In the genomic region with DNA sequence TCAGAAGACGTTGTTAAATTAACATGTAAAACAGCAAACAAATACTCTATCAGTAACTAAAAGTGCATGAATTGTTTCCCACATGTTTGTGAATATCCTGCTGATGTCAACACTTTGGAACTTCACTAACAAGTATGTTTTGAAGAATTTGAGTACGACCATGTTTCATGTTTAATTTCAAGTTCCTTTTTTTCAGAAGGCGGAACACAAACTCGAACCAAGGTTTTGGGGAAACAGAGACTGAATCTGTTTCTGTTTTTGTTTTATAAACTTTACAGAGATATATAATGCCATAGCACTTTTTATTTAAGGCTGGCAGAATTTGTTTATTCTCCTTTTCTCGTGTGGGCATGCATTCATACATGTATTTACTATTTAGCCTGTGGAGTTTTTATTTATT, we compare ENCODE assay signal across 11 cellular contexts.
DNase-seq lines count a peak whose midpoint lies in the region; TF ChIP-seq lines count a peak whose summit lies in the region.
"Had no signal": no experiment of that assay in that cellular context is flagged by ENCODE, and none has a peak within 500 bp of the region (broad histone marks: within the 10 kb centered on the region; RNA-seq: fewer than 3 reads in every experiment).

No MANE protein-coding gene starts in this region.

- peaks cover 58% of the 10 kb centered on the region for H3K4me1 Mint-ChIP-seq in brain

- no peaks in the 10 kb centered on the region for H3K36me3 Mint-ChIP-seq in brain

- POLR2A ChIA-PET in A673 (lab: Charles Lee; ENCODE audit: low non-redundant PET) = interaction anchor here (0.6 kb wide), 1 partner anchor 14 kb away, joined by 3 read pairs; no protein-coding TSS in a partner anchor

- peak overlapping the region in 1 of 5 experiments; percentile 9 for H3K4me3 Mint-ChIP-seq in brain

- no peak for DNase-seq in A673 (ENCODE audit: low spot score)
- peak; percentile 71 for DNase-seq in mesendoderm
- DNase-seq in NCI-H1417 treated with DMSO at 0.1 percent for 48 hours (lab: John Stamatoyannopoulos, UW) = no peak
- no peak for DNase-seq in effector CD4-positive, alpha-beta T cell
- DNase-seq in NCI-H226 = no peak
- no peak for DNase-seq in activated CD4-positive, alpha-beta T cell treated with anti-CD3 and anti-CD28 coated beads, Interleukin-2, amount 50 U/mL, for 1 hour
- DNase-seq: cortex of kidney had no signal

- H3K56ac ChIP-seq in mesendoderm (ENCODE audit: low read length) = no peak overlapping the region

- no peak overlapping the region for H3K9ac ChIP-seq in HUES6 (ENCODE audit: low read length)
- H3K9ac ChIP-seq in mesendoderm (ENCODE audit: low read length) = no peak overlapping the region
- H3K9ac ChIP-seq: KMS-11 had no signal

- intact Hi-C loops in A673 (cut with micrococcal nuclease; ENCODE audit: unreplicated experiment) = loop anchor here (5.0 kb wide), 2 partner anchors 99 to 559 kb away; no protein-coding TSS in a partner anchor

- TF ChIP-seq CTCF in A673 (conservative IDR thresholded peaks at IDR 0.05; ENCODE audit: low read depth, low read length) (no peak), brain (conservative IDR thresholded peaks at IDR 0.05) (no peak)

- H3K9me3 ChIP-seq in A673 (ENCODE audit: low read depth, low read length, poor library complexity, severe bottlenecking) (no peaks in the 10 kb centered on the region), HUES6 (ENCODE audit: control insufficient read depth, insufficient read depth, low read depth, low read length) (no peaks in the 10 kb centered on the region)
- H3K9me3 ChIP-seq: prostate gland had no signal

- H3K27ac Mint-ChIP-seq in brain = peak overlapping the region in 3 of 5 experiments; percentile 82 to 97 (median 96)

- no peak overlapping the region for H4K8ac ChIP-seq in mesendoderm (ENCODE audit: low read depth, low read length)

- no peaks in the 10 kb centered on the region for H3K36me3 ChIP-seq in A673 (ENCODE audit: insufficient read depth, low read length, poor library complexity, severe bottlenecking)
- no peaks in the 10 kb centered on the region for H3K36me3 ChIP-seq in HUES6 (ENCODE audit: control insufficient read depth, insufficient read depth, low read length)
- no peaks in the 10 kb centered on the region for H3K36me3 ChIP-seq in mesendoderm (ENCODE audit: control insufficient read depth, insufficient read depth, low read length)
- H3K36me3 ChIP-seq: prostate gland had no signal

- no peaks in the 10 kb centered on the region for H3K79me1 ChIP-seq in mesendoderm (ENCODE audit: low read length)

- H3K79me2 ChIP-seq in mesendoderm (ENCODE audit: control insufficient read depth, insufficient read depth, low read length) = no peaks in the 10 kb centered on the region

- CTCF ChIA-PET in A673 (lab: Charles Lee) = no interaction called here

- no peak overlapping the region for H3K4me2 ChIP-seq in mesendoderm (ENCODE audit: low read length)

- WGBS in mesendoderm (ENCODE audit: extremely low coverage, insufficient coverage, low lambda C conversion rate) = no CpG with 5 or more reads among the region's 5 CpGs

- H3K9me3 Mint-ChIP-seq in brain = no peaks in the 10 kb centered on the region

- H2BK15ac ChIP-seq in mesendoderm (replicated peaks; ENCODE audit: low read depth) = peak overlapping the region; percentile 85

- no peaks in the 10 kb centered on the region for H3K27me3 ChIP-seq in A673 (replicated peaks; ENCODE audit: insufficient read depth, low read depth, low read length, poor library complexity)
- no peaks in the 10 kb centered on the region for H3K27me3 ChIP-seq in HUES6 (ENCODE audit: control insufficient read depth, insufficient read depth, low read length)
- no peaks in the 10 kb centered on the region for H3K27me3 ChIP-seq in mesendoderm (ENCODE audit: insufficient read depth, low read length, poor library complexity)

- H3K4me1 ChIP-seq in A673 (ENCODE audit: insufficient read depth, low read length, poor library complexity, severe bottlenecking) = peaks cover 50% of the 10 kb centered on the region
- peaks cover 69% of the 10 kb centered on the region for H3K4me1 ChIP-seq in HUES6 (ENCODE audit: control insufficient read depth, insufficient read depth, low read length)
- H3K4me1 ChIP-seq in mesendoderm (ENCODE audit: control insufficient read depth, low read depth, low read length) = peaks cover 15% of the 10 kb centered on the region
- H3K4me1 ChIP-seq: prostate gland had no signal

- no peak overlapping the region for H4K5ac ChIP-seq in mesendoderm (ENCODE audit: low read length)

- H2BK5ac ChIP-seq in mesendoderm (ENCODE audit: low read length) = no peak overlapping the region

- H2AK5ac ChIP-seq in mesendoderm (ENCODE audit: low read length) = no peak overlapping the region

- H3K4ac ChIP-seq in mesendoderm (ENCODE audit: low read depth, low read length) = no peak overlapping the region

- H3K23ac ChIP-seq in mesendoderm (ENCODE audit: low read length) = no peak overlapping the region

- H3K4me3 ChIP-seq in A673 (ENCODE audit: low read depth, low read length, poor library complexity, severe bottlenecking) (no peak overlapping the region), HUES6 (ENCODE audit: low read depth, low read length) (no peak overlapping the region), mesendoderm (ENCODE audit: low read length) (no peak overlapping the region)
- H3K4me3 ChIP-seq: prostate gland had no signal

- no TSS peak for BruUV-seq in A673 (replicated peaks; lab: Mats Ljungman, UMichigan)

- no peak overlapping the region for H3K18ac ChIP-seq in mesendoderm (ENCODE audit: low read length)

- no peaks in the 10 kb centered on the region for H3K27me3 Mint-ChIP-seq in brain

- no peak overlapping the region for H2BK120ac ChIP-seq in mesendoderm (ENCODE audit: low read depth, low read length)

- peak overlapping the region; percentile 79 for H3K27ac ChIP-seq in A673 (ENCODE audit: low read depth, low read length, poor library complexity, severe bottlenecking)
- peak overlapping the region; percentile 63; the same call in 1 of the 2 replicates for H3K27ac ChIP-seq in HUES6 (ENCODE audit: low read depth, low read length)
- no peak overlapping the region for H3K27ac ChIP-seq in mesendoderm (ENCODE audit: low read depth, low read length)
- H3K27ac ChIP-seq: KMS-11, prostate gland had no signal
